ENCODE assay signal across 28 cellular contexts in the genomic region with DNA sequence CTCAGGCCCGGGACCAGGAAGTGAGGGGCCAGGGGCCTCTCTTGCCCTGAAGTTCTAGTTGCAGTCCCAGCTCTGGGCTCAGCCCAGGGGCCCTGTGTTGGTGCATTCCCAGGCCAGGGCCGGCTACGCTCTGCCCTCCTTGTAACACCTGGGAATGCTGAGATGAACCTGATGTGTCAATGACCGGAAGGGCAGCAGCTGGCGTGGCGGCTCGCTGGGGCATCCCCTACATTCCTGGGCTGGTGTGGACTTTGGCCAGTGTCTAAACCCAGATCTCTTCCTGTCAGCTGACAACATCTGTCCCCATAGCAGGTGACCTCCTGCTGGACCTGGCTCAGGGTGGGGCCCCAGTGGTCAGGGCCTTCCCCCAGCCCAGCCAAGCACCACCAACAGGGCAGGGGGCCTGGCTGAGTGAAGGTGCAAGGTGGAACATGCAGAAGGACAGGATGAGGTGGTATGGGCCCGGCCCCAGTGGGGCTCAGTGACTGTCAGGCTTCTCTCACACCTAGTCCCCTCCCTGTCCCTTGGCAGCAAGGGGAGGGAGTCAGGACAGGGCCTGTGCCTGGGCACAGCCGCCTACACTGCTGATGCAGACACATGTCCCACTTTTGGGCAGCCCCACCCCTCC. TPM values are rescaled to one million over a fixed set of nuclear protein-coding genes. Genes with fewer than 3 reads are reported as not detected.
A peak's percentile ranks its signal among the peaks of the same experiment; 100 is the strongest.
DNase-seq lines count a peak whose midpoint lies in the region; ATAC-seq and TF ChIP-seq lines count a peak whose summit lies in the region.
"Had no signal": no experiment of that assay in that cellular context is flagged by ENCODE, and none has a peak within 500 bp of the region (broad histone marks: within the 10 kb centered on the region; RNA-seq: fewer than 3 reads in every experiment).

No MANE protein-coding gene starts in this region.

- DNase-seq in HuH-7 (ENCODE audit: low spot score) (peak; percentile 95), epithelial cell of proximal tubule (ENCODE audit: low read depth) (peak; percentile 52), mucosa of gallbladder (ENCODE audit: low spot score) (peak; percentile 88), CD1c-positive myeloid dendritic cell (ENCODE audit: extremely low spot score) (no peak), dedifferentiated amniotic fluid mesenchymal stem cell (ENCODE audit: extremely low spot score) (no peak), anterior cingulate cortex (lab: John Stamatoyannopoulos, UW) (no peak)
- no peak for DNase-seq in stimulated activated naive CD8-positive, alpha-beta T cell treated with anti-CD3 and anti-CD28 coated beads, Interleukin-15, Interleukin-2, amounts not matched to agents 100 U/mL and 50 U/mL, for 24 hours
- DNase-seq: activated CD4-positive, alpha-beta T cell treated with anti-CD3 and anti-CD28 coated beads for 1 hour; activated CD8-positive, alpha-beta memory T cell treated with anti-CD3 and anti-CD28 coated beads for 24 hours; activated T-cell treated with anti-CD3 and anti-CD28 coated beads, Interleukin-2, amount 50 U/mL, for 1 hour; brain microvascular endothelial cell; gastrocnemius medialis; islet precursor cell; naive B cell; NCI-H2081 treated with DMSO at 0.1 percent for 48 hours; NCI-H774; nucleus accumbens; SHP77; spleen; stimulated activated CD4-positive, alpha-beta T cell treated with anti-CD3 and anti-CD28 coated beads, Interleukin-2, amount 100 ng/mL, for 48 hours; SW 1271 had no signal

- TF ChIP-seq CTCF in C4-2B (conservative IDR thresholded peaks at IDR 0.05) (no peak), epithelial cell of proximal tubule (conservative IDR thresholded peaks at IDR 0.05; ENCODE audit: low read depth, low read length) (no peak)

- no peak for ATAC-seq in stimulated activated naive CD8-positive, alpha-beta T cell treated with anti-CD3 and anti-CD28 coated beads, Interleukin-15, Interleukin-2, amounts not matched to agents 100 U/mL and 50 U/mL, for 24 hours
- ATAC-seq: gastrocnemius medialis; HCT116; stimulated activated effector memory CD8-positive, alpha-beta T cell treated with anti-CD3 and anti-CD28 coated beads, Interleukin-12 subunit alpha, Interleukin-12 subunit beta, amount 100 ng/mL, for 72 hours had no signal

- peak overlapping the region; percentile 72 for H3K27ac ChIP-seq in C4-2B
- H3K27ac ChIP-seq: BLaER1, brain microvascular endothelial cell, esophagus muscularis mucosa, gastrocnemius medialis, spleen, thoracic aorta had no signal

- H3K4me3 ChIP-seq in epithelial cell of proximal tubule (ENCODE audit: low read depth, low read length): no peak overlapping the region
- H3K4me3 ChIP-seq: BLaER1, esophagus muscularis mucosa, gastrocnemius medialis, spleen, thoracic aorta had no signal

RNA-seq across cellular contexts. Expression of gene FAM83G, which starts 15.9 kb away (rescaled TPM):
- total RNA-seq in epithelial cell of proximal tubule (19.3 and 24.7 TPM in 2 replicates), mucosa of gallbladder (35.0 TPM)

RNA-seq across cellular contexts. Expression of gene SLC5A10, which starts 36.7 kb away (rescaled TPM):
- total RNA-seq in epithelial cell of proximal tubule (not detected in 2 replicates), mucosa of gallbladder (not detected)
- total RNA-seq: esophagus muscularis mucosa, gastrocnemius medialis, thoracic aorta had no signal

RNA-seq across cellular contexts. Expression of gene GRAP, which starts 58.1 kb away (rescaled TPM):
- total RNA-seq in epithelial cell of proximal tubule (0.29 TPM in 1 of 2 replicates, not detected in the other), mucosa of gallbladder (7.8 TPM)
- total RNA-seq: MCF 10A had no signal

Comparison
In these comparisons a context has a peak if more than half of its experiments do, and no peak if none do; other contexts are left out.
1. DNase-seq: peak in HuH-7 (single experiment), epithelial cell of proximal tubule (single experiment) and mucosa of gallbladder (single experiment); none in CD1c-positive myeloid dendritic cell (single experiment), dedifferentiated amniotic fluid mesenchymal stem cell (single experiment), anterior cingulate cortex (0 of 58) and stimulated activated naive CD8-positive, alpha-beta T cell treated with anti-CD3 and anti-CD28 coated beads, Interleukin-15, Interleukin-2, amounts not matched to agents 100 U/mL and 50 U/mL, for 24 hours (single experiment).